1 cellular context compared by ENCODE assay signal in genomic region chr10:73879296-73880173, GRCh38.
TF ChIP-seq lines count a peak whose summit lies in the region.

No MANE protein-coding gene starts in this region.

TF ChIP-seq in K562, 482 proteins besides CTCF, POLR2A, EP300 and RAD21 (continued from another document and continues in another):
- TF ChIP-seq MBD1 (CRISPR knock-in tag; IDR thresholded peaks at IDR 0.05) (no peak), FIP1L1 (IDR thresholded peaks at IDR 0.05; ENCODE audit: low read depth, low read length, poor library complexity, severe bottlenecking) (no peak), THAP7 (CRISPR knock-in tag; IDR thresholded peaks at IDR 0.05) (no peak), CHD1 (IDR thresholded peaks at IDR 0.05; ENCODE audit: low read length) (no peak), NFATC3 (IDR thresholded peaks at IDR 0.05) (0 out of 2 replicates have a peak, but pooled peaks have one; percentile 35), SUPT5H (IDR thresholded peaks at IDR 0.05) (no peak), ZBTB33 (CRISPR knock-in tag; IDR thresholded peaks at IDR 0.05) (no peak), MTA3 (IDR thresholded peaks at IDR 0.05; ENCODE audit: borderline replicate concordance) (peak; percentile 96), MAX (CRISPR knock-in tag; IDR thresholded peaks at IDR 0.05) (peak; percentile 81), ZBTB2 (IDR thresholded peaks at IDR 0.05) (0 out of 2 replicates have a peak, but pooled peaks have one; percentile 59), ATF4 (CRISPR knock-in tag; IDR thresholded peaks at IDR 0.05) (no peak; the same call in 1 of the 2 replicates), SREBF1 (IDR thresholded peaks at IDR 0.05; ENCODE audit: borderline replicate concordance, low read depth, low read length) (no peak), ZFP36 (IDR thresholded peaks at IDR 0.05; ENCODE audit: low read depth, low read length, partially characterized antibody) (peak; percentile 34), ZNF23 (CRISPR knock-in tag; IDR thresholded peaks at IDR 0.05) (no peak), ZC3H4 (CRISPR knock-in tag; IDR thresholded peaks at IDR 0.05; ENCODE audit: borderline replicate concordance) (no peak), OTX1 (CRISPR knock-in tag; IDR thresholded peaks at IDR 0.05) (0 out of 2 replicates have a peak, but pooled peaks have one; percentile 32), ZNF217 (CRISPR knock-in tag; IDR thresholded peaks at IDR 0.05) (no peak), STAT5B (CRISPR knock-in tag; IDR thresholded peaks at IDR 0.05) (no peak), KHSRP (IDR thresholded peaks at IDR 0.05) (peak; percentile 85), RBM25 (IDR thresholded peaks at IDR 0.05; ENCODE audit: low read depth, low read length, severe bottlenecking) (no peak), ETV5 (CRISPR knock-in tag; IDR thresholded peaks at IDR 0.05; ENCODE audit: low read depth) (peak; percentile 71; the same call in 1 of the 2 replicates), MLX (CRISPR knock-in tag; conservative IDR thresholded peaks at IDR 0.05) (no peak), ZSCAN29 (IDR thresholded peaks at IDR 0.05) (no peak; the same call in 1 of the 2 replicates), HDAC2 (IDR thresholded peaks at IDR 0.05) (peak; percentile 84), ZBTB40 (IDR thresholded peaks at IDR 0.05) (peak; percentile 70), ZBTB40 (CRISPR knock-in tag; IDR thresholded peaks at IDR 0.05) (no peak), ZNF518B (CRISPR knock-in tag; IDR thresholded peaks at IDR 0.05) (no peak), SETDB1 (IDR thresholded peaks at IDR 0.05; ENCODE audit: low read length) (peak; percentile 31), MYC (IDR thresholded peaks at IDR 0.05; ENCODE audit: low read depth, low read length) (peak; percentile 94), MYC (CRISPR knock-in tag; IDR thresholded peaks at IDR 0.05; ENCODE audit: borderline replicate concordance, low read depth) (no peak), CBFB (CRISPR knock-in tag; IDR thresholded peaks at IDR 0.05) (no peak), DPF2 (IDR thresholded peaks at IDR 0.05) (peak; percentile 74), CREB1 (IDR thresholded peaks at IDR 0.05) (peak; percentile 97), CREB1 (CRISPR knock-in tag; IDR thresholded peaks at IDR 0.05) (peak; percentile 96), RHOXF2B (CRISPR knock-in tag; conservative IDR thresholded peaks at IDR 0.05) (0 out of 2 replicates have a peak, but pooled peaks have one; percentile 13), BHLHE40 (IDR thresholded peaks at IDR 0.05; ENCODE audit: low read length) (peak; percentile 82), GABPB1 (CRISPR knock-in tag; IDR thresholded peaks at IDR 0.05) (peak; percentile 92), TCF7L2 (IDR thresholded peaks at IDR 0.05; ENCODE audit: low read depth, low read length) (no peak), RBM34 (IDR thresholded peaks at IDR 0.05; ENCODE audit: borderline replicate concordance, insufficient read depth, low read length) (no peak), ZNF280A (IDR thresholded peaks at IDR 0.05; ENCODE audit: low read depth, partially characterized antibody) (no peak)
